8 cellular contexts compared by ENCODE assay signal in the genomic region with DNA sequence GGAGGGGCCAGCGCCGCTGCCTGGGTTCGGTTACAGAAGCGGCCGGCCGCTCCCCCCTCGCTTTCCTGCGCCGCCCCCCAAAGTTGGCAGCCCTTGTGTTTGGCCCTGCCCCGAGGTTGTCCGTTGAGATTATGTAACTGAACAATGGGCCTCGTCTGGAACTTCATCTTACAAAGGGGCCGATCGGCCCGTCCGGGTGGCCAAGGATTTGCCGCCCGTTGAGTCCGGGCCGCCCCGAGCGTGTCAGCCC. TPM values are rescaled to one million over a fixed set of nuclear protein-coding genes. Genes with fewer than 3 reads are reported as not detected.
A peak's percentile ranks its signal among the peaks of the same experiment; 100 is the strongest.
DNase-seq lines count a peak whose midpoint lies in the region; ATAC-seq and TF ChIP-seq lines count a peak whose summit lies in the region.

No MANE protein-coding gene starts in this region.

- 0% methylated on average over 5 to 20 of the region's 22 CpGs for WGBS in body of pancreas, 2 donors
- WGBS in liver: under 1% methylated on average over 22 of the region's 22 CpGs
- 0% methylated on average over 1 of the region's 22 CpGs; no CpG with 5 or more reads in 1 of the 2 donors for WGBS in thyroid gland, 2 donors

- H3K9me3 ChIP-seq in BE2C (no peaks in the 10 kb centered on the region), KOPT-K1 (ENCODE audit: insufficient read depth, low read length, poor library complexity, severe bottlenecking) (no peaks in the 10 kb centered on the region), body of pancreas (no peaks in the 10 kb centered on the region), liver (ENCODE audit: control insufficient read depth in 4 of 4, low read length in 3 of 4) (no peaks in the 10 kb centered on the region), thyroid gland (no peaks in the 10 kb centered on the region)

- ATAC-seq in body of pancreas (no peak), HG03342 (IDR thresholded peaks at IDR 0.05; ENCODE audit: unreplicated experiment) (no peak), GM21723 (IDR thresholded peaks at IDR 0.05; ENCODE audit: unreplicated experiment) (no peak), GM18511 (IDR thresholded peaks at IDR 0.05; ENCODE audit: unreplicated experiment) (no peak)

- peak in 1 of 3 donors; percentile 9 for TF ChIP-seq POLR2A in body of pancreas (IDR thresholded peaks at IDR 0.05)
- no peak for TF ChIP-seq POLR2A in thyroid gland (IDR thresholded peaks at IDR 0.05)

- peaks cover 28% of the 10 kb centered on the region for H3K36me3 ChIP-seq in BE2C
- H3K36me3 ChIP-seq in KOPT-K1 (ENCODE audit: insufficient read depth, low read length): peaks cover 47% of the 10 kb centered on the region
- no peaks in the 10 kb centered on the region for H3K36me3 ChIP-seq in body of pancreas (replicated peaks in 1 of 2; ENCODE audit: insufficient read depth in 1 of 2, low read depth in 2 of 2)
- peaks cover 0 to 10% (median 1%) of the 10 kb centered on the region in 4 donors for H3K36me3 ChIP-seq in liver (ENCODE audit: control insufficient read depth in 4 of 4, insufficient read depth in 3 of 4, low read depth in 1 of 4, low read length in 3 of 4)
- no peaks in the 10 kb centered on the region for H3K36me3 ChIP-seq in thyroid gland

- H3K4me1 ChIP-seq in BE2C (no peaks in the 10 kb centered on the region), body of pancreas (peaks cover 32% of the 10 kb centered on the region), liver (ENCODE audit: control insufficient read depth in 4 of 4, insufficient read depth in 4 of 4, low read length in 3 of 4) (peaks cover 3 to 19% (median 10%) of the 10 kb centered on the region in 4 donors), thyroid gland (peaks cover 25 to 37% of the 10 kb centered on the region in 2 donors)

- H3K4me3 ChIP-seq in BE2C (ENCODE audit: low read depth, low read length): peak overlapping the region; percentile 82
- H3K4me3 ChIP-seq in body of pancreas: peak overlapping the region in 1 of 2 donors; percentile 36
- H3K4me3 ChIP-seq in liver (ENCODE audit: low read depth in 1 of 3, low read length in 3 of 3): peak overlapping the region; percentile 40 to 96 (median 78)
- H3K4me3 ChIP-seq in thyroid gland (replicated peaks in 1 of 3): peak overlapping the region; percentile 43 to 84 (median 63)

- peak overlapping the region; percentile 87 to 91 for H3K9ac ChIP-seq in liver (ENCODE audit: low read depth in 1 of 2, low read length in 2 of 2)

- TF ChIP-seq CTCF in BE2C (IDR thresholded peaks at IDR 0.05; ENCODE audit: low read depth, low read length) (no peak), body of pancreas (IDR thresholded peaks at IDR 0.05) (no peak), liver (IDR thresholded peaks at IDR 0.05; ENCODE audit: low read depth, low read length, missing input control) (no peak), thyroid gland (IDR thresholded peaks at IDR 0.05) (no peak)

- H3K27me3 ChIP-seq in BE2C (no peaks in the 10 kb centered on the region), body of pancreas (no peaks in the 10 kb centered on the region), liver (ENCODE audit: control insufficient read depth in 4 of 4, insufficient read depth in 4 of 4, low read length in 3 of 4) (no peaks in the 10 kb centered on the region), thyroid gland (no peaks in the 10 kb centered on the region)

- DNase-seq in BE2C: no peak
- peak in 3 of 4 donors; percentile 19 to 39 (median 34) for DNase-seq in body of pancreas
- DNase-seq in thyroid gland: peak in 1 of 2 donors; percentile 38

- intact Hi-C loops in body of pancreas (cut with DNase I) (no loop called here), thyroid gland (cut with DNase I) (no loop called here)

- TF ChIP-seq RAD21 in liver (IDR thresholded peaks at IDR 0.05): no peak

- H3K27ac ChIP-seq in KOPT-K1 (ENCODE audit: low read depth, low read length, poor library complexity, severe bottlenecking) (peak overlapping the region; percentile 95), body of pancreas (peak overlapping the region; percentile 87 to 99 (median 94)), liver (ENCODE audit: low read depth in 1 of 2, low read length in 2 of 2) (peak overlapping the region; percentile 88 to 99), thyroid gland (peak overlapping the region; percentile 69 to 99 (median 95))

TF ChIP-seq in liver, 16 proteins besides CTCF, POLR2A, EP300 and RAD21:
- no peak for TF ChIP-seq HNF4G (IDR thresholded peaks at IDR 0.05)
- no peak for TF ChIP-seq SP1 (IDR thresholded peaks at IDR 0.05)
- no peak for TF ChIP-seq FOXA2 (IDR thresholded peaks at IDR 0.05)
- no peak for TF ChIP-seq FOXA1 (IDR thresholded peaks at IDR 0.05)

RNA-seq across cellular contexts. Expression of gene WEE1, which starts 1.0 kb away (rescaled TPM):
- 4.9 TPM for polyA plus RNA-seq in BE2C (2012; ENCODE audit: insufficient read depth, insufficient read length, low read depth)
- 10 to 100 TPM; 11.2 to 16.8 TPM for total RNA-seq in body of pancreas
- 10 to 100 TPM in 1 of 2 donors, 1 to 10 TPM in 1; 8.9 to 39.6 TPM for total RNA-seq in liver
- 1 to 10 TPM; 3.5 to 5.3 TPM for polyA plus RNA-seq in liver
- total RNA-seq in thyroid gland: 10 to 100 TPM; 29.6 to 35.6 (median 32.5) TPM
